Comparison of ENCODE assay signal across 27 cellular contexts in genomic region chr5:133509742-133510079, GRCh38.
DNase-seq lines count a peak whose midpoint lies in the region; ATAC-seq and TF ChIP-seq lines count a peak whose summit lies in the region.
"Had no signal": no experiment of that assay in that cellular context is flagged by ENCODE, and none has a peak within 500 bp of the region (broad histone marks: within the 10 kb centered on the region; RNA-seq: fewer than 3 reads in every experiment).

No MANE protein-coding gene starts in this region.

- H3K9me3 Mint-ChIP-seq in activated CD4-positive, alpha-beta T cell treated with anti-CD3 and anti-CD28 coated beads for 36 hours (ENCODE audit: low read depth) = no peaks in the 10 kb centered on the region
- H3K9me3 Mint-ChIP-seq: activated naive CD4-positive, alpha-beta T cell treated with anti-CD3 and anti-CD28 coated beads, Interleukin-2, amount 10 ng/mL, durations not matched to agents 7 days and 5 days; CD8-positive, alpha-beta memory T cell; natural killer cell had no signal

- H3K9me3 ChIP-seq in right atrium auricular region (no peaks in the 10 kb centered on the region), lower lobe of right lung (no peaks in the 10 kb centered on the region), tibial artery (no peaks in the 10 kb centered on the region)

- intact Hi-C loops in left cardiac atrium (cut with DNase I) (no loop called here), lower lobe of right lung (cut with DNase I) (no loop called here), tibial artery (cut with DNase I; ENCODE audit: low total_unique reads) (no loop called here)
- intact Hi-C loops in activated CD4-positive, alpha-beta T cell treated with anti-CD3 and anti-CD28 coated beads for 36 hours (cut with DNase I, micrococcal nuclease) = no loop called here

- no peak overlapping the region for H3K4me3 Mint-ChIP-seq in activated CD4-positive, alpha-beta T cell treated with anti-CD3 and anti-CD28 coated beads for 36 hours
- H3K4me3 Mint-ChIP-seq: activated naive CD4-positive, alpha-beta T cell treated with anti-CD3 and anti-CD28 coated beads, Interleukin-2, amount 10 ng/mL, durations not matched to agents 7 days and 5 days; CD8-positive, alpha-beta memory T cell; natural killer cell had no signal

- H3K36me3 ChIP-seq in right atrium auricular region (no peaks in the 10 kb centered on the region), lower lobe of right lung (no peaks in the 10 kb centered on the region), tibial artery (no peaks in the 10 kb centered on the region)

- CTCF ChIA-PET in activated CD4-positive, alpha-beta T cell treated with anti-CD3 and anti-CD28 coated beads for 36 hours (lab: Charles Lee) = interaction anchor here (0.7 to 1.1 kb wide), 2 partner anchors 25 to 29 kb away, joined by 3 read pairs; no protein-coding TSS in a partner anchor

- ATAC-seq in left cardiac atrium (no peak), lower lobe of right lung (peak in 1 of 2 donors; percentile 47)
- no peak for ATAC-seq in activated CD4-positive, alpha-beta T cell treated with anti-CD3 and anti-CD28 coated beads for 36 hours
- ATAC-seq: activated CD4-positive, CD25-positive, alpha-beta regulatory T cell treated with anti-CD3 and anti-CD28 coated beads, Interleukin-2, amount 50 U/mL, for 24 hours; left ventricle myocardium superior; natural killer cell had no signal

- H3K27me3 ChIP-seq in right atrium auricular region = no peaks in the 10 kb centered on the region
- H3K27me3 ChIP-seq in lower lobe of right lung (ENCODE audit: low read depth) = no peaks in the 10 kb centered on the region
- peaks cover 0 to 14% of the 10 kb centered on the region in 2 donors for H3K27me3 ChIP-seq in tibial artery

- no peak for TF ChIP-seq CTCF in right atrium auricular region (IDR thresholded peaks at IDR 0.05)
- no peak for TF ChIP-seq CTCF in lower lobe of right lung (IDR thresholded peaks at IDR 0.05)
- TF ChIP-seq CTCF in tibial artery (IDR thresholded peaks at IDR 0.05) = no peak

- POLR2A ChIA-PET in activated CD4-positive, alpha-beta T cell treated with anti-CD3 and anti-CD28 coated beads for 36 hours (lab: Charles Lee) = no interaction called here

- H3K4me1 ChIP-seq in right atrium auricular region (no peaks in the 10 kb centered on the region), lower lobe of right lung (peaks cover 14% of the 10 kb centered on the region), tibial artery (no peaks in the 10 kb centered on the region)

- DNase-seq in right atrium auricular region (ENCODE audit: low spot score) (peak; percentile 28), left cardiac atrium (no peak), dermis blood vessel endothelial cell (peak; percentile 4), lower lobe of right lung (no peak), Ammon's horn (ENCODE audit: low spot score) (no peak), ACHN (no peak), tibial artery (no peak)
- DNase-seq in activated CD4-positive, alpha-beta T cell treated with anti-CD3 and anti-CD28 coated beads for 36 hours = no peak
- DNase-seq: activated CD4-positive, alpha-beta T cell treated with anti-CD3 and anti-CD28 coated beads, Interleukin-2, amount 50 U/mL, for 48 hours; activated CD8-positive, alpha-beta memory T cell treated with anti-CD3 and anti-CD28 coated beads, Interleukin-2, amount 50 U/mL, for 48 hours; activated naive CD4-positive, alpha-beta T cell treated with anti-CD3 and anti-CD28 coated beads, Interleukin-2, amount 10 ng/mL, durations not matched to agents 7 days and 5 days; AML-193; anterior cingulate cortex; CD8-positive, alpha-beta memory T cell; effector CD4-positive, alpha-beta T cell; GOT3; KG1; left ventricle myocardium superior; MM.1S; natural killer cell; NCI-H1105 treated with DMSO at 0.1 percent for 48 hours; NCI-H1930; NCI-H2171 treated with DMSO at 0.1 percent for 48 hours; NCI-H510A treated with DMSO at 0.1 percent for 48 hours; small intestine; stimulated activated naive CD4-positive, alpha-beta T cell had no signal

- H3K36me3 Mint-ChIP-seq in activated CD4-positive, alpha-beta T cell treated with anti-CD3 and anti-CD28 coated beads for 36 hours (ENCODE audit: low read depth) = no peaks in the 10 kb centered on the region
- H3K36me3 Mint-ChIP-seq: activated naive CD4-positive, alpha-beta T cell treated with anti-CD3 and anti-CD28 coated beads, Interleukin-2, amount 10 ng/mL, durations not matched to agents 7 days and 5 days; natural killer cell had no signal

- H3K27ac Mint-ChIP-seq in activated CD4-positive, alpha-beta T cell treated with anti-CD3 and anti-CD28 coated beads for 36 hours = no peak overlapping the region
- H3K27ac Mint-ChIP-seq: activated naive CD4-positive, alpha-beta T cell treated with anti-CD3 and anti-CD28 coated beads, Interleukin-2, amount 10 ng/mL, durations not matched to agents 7 days and 5 days; natural killer cell had no signal

- H3K4me3 ChIP-seq in right atrium auricular region (no peak overlapping the region), lower lobe of right lung (no peak overlapping the region), tibial artery (no peak overlapping the region)

- H3K27me3 Mint-ChIP-seq in activated CD4-positive, alpha-beta T cell treated with anti-CD3 and anti-CD28 coated beads for 36 hours = peaks cover 13% of the 10 kb centered on the region

- in situ Hi-C loops in ACHN (cut with HindIII; ENCODE audit: low pct_ligation_motif_present, low pct_unique_long_range_greater_than_20kb, low sequenced_read_pairs) = no loop called here

- H3K27ac ChIP-seq in right atrium auricular region (no peak overlapping the region), lower lobe of right lung (peak overlapping the region; percentile 25), tibial artery (no peak overlapping the region)

- peaks cover 4% of the 10 kb centered on the region for H3K4me1 Mint-ChIP-seq in activated CD4-positive, alpha-beta T cell treated with anti-CD3 and anti-CD28 coated beads for 36 hours
- H3K4me1 Mint-ChIP-seq: activated naive CD4-positive, alpha-beta T cell treated with anti-CD3 and anti-CD28 coated beads, Interleukin-2, amount 10 ng/mL, durations not matched to agents 7 days and 5 days; CD8-positive, alpha-beta memory T cell; natural killer cell had no signal

Comparison
In these comparisons a context has a peak if more than half of its experiments do, and no peak if none do; other contexts are left out.
1. DNase-seq: peak in right atrium auricular region (single experiment) and dermis blood vessel endothelial cell (single experiment); none in left cardiac atrium (single experiment), lower lobe of right lung (single experiment), Ammon's horn (single experiment), activated CD4-positive, alpha-beta T cell treated with anti-CD3 and anti-CD28 coated beads for 36 hours (single experiment), ACHN (single experiment) and tibial artery (0 of 2).